In genomic region chr7:75171219-75171810, GRCh38 we compare ENCODE assay signal across 8 cellular contexts.
A peak's percentile ranks its signal among the peaks of the same experiment; 100 is the strongest.
DNase-seq lines count a peak whose midpoint lies in the region; ATAC-seq, FAIRE-seq and TF ChIP-seq lines count a peak whose summit lies in the region.
"Not testable (repeated sequence)": the region's sequence is repeated elsewhere in the genome, so short reads cannot be mapped to it uniquely, and the experiment has no call there.

No MANE protein-coding gene starts in this region.

- RAD21 ChIA-PET in HCT116 (lab: Charles Lee; ENCODE audit: low non-redundant PET in 1 of 2, low total read pairs in 2 of 2, uncharacterized antibody in 2 of 2, unreplicated experiment in 2 of 2), result not testable (repeated sequence)

- H3K9me3 ChIP-seq in A549; HCT116 (ENCODE audit: control insufficient read depth in 1 of 2, insufficient read depth in 1 of 2, low read depth in 1 of 2, low read length in 2 of 2); HepG2 (ENCODE audit: low read length): not testable (repeated sequence)

- TF ChIP-seq EP300 in A549 (IDR thresholded peaks at IDR 0.05); HepG2 (IDR thresholded peaks at IDR 0.05; ENCODE audit: low read depth in 2 of 2, low read length in 2 of 2); HepG2 (CRISPR knock-in tag; IDR thresholded peaks at IDR 0.05; ENCODE audit: borderline replicate concordance): not testable (repeated sequence)

- not testable (repeated sequence) for H4K20me1 ChIP-seq in HCT116 (ENCODE audit: insufficient read depth); HepG2 (ENCODE audit: insufficient read depth, low read length)

- not testable (repeated sequence) for H3K36me3 ChIP-seq in HCT116 (ENCODE audit: control insufficient read depth in 1 of 2, insufficient read depth in 2 of 2, low read length in 2 of 2); HepG2 (replicated peaks in 1 of 2; ENCODE audit: control insufficient read depth in 1 of 2, insufficient read depth in 2 of 2, low read length in 2 of 2)

- POLR2A ChIA-PET in A549 (lab: Yijun Ruan, JAX); HCT116 (lab: Charles Lee); activated B cell treated with CpG ODN at 0.5 μM for 24 hours (lab: Charles Lee); HepG2 (lab: Yijun Ruan, JAX): not testable (repeated sequence)

- in situ Hi-C loops in HepG2 (cut with HindIII; ENCODE audit: extremely low pct_ligation_motif_present, low pct_unique_long_range_greater_than_20kb), result not testable (repeated sequence)

- not testable (repeated sequence) for H3K4me1 Mint-ChIP-seq in activated B cell treated with CpG ODN at 0.5 μM for 24 hours

- BruUV-seq in HCT116 (replicated peaks; lab: Mats Ljungman, UMichigan); HepG2 (replicated peaks; lab: Mats Ljungman, UMichigan): not testable (repeated sequence)

- H3K4me3 Mint-ChIP-seq in activated B cell treated with CpG ODN at 0.5 μM for 24 hours, result not testable (repeated sequence)

- TF ChIP-seq RAD21 in A549 (conservative IDR thresholded peaks at IDR 0.05 in 1 of 2, IDR thresholded peaks at IDR 0.05 in 1 of 2); HCT116 (IDR thresholded peaks at IDR 0.05; ENCODE audit: low read depth); HepG2 (CRISPR knock-in tag; IDR thresholded peaks at IDR 0.05): not testable (repeated sequence)

- H3K27ac Mint-ChIP-seq in activated B cell treated with CpG ODN at 0.5 μM for 24 hours, result not testable (repeated sequence)

- H3K79me2 ChIP-seq in HCT116 (ENCODE audit: insufficient read depth, low read length); HepG2 (ENCODE audit: insufficient read depth, low read length): not testable (repeated sequence)

- not testable (repeated sequence) for H3K27me3 Mint-ChIP-seq in activated B cell treated with CpG ODN at 0.5 μM for 24 hours

- no CpG with 5 or more reads among the region's 5 CpGs for WGBS in A549 (ENCODE audit: missing lambda C conversion rate)
- WGBS in HepG2 (ENCODE audit: low lambda C conversion rate), result no CpG with 5 or more reads among the region's 5 CpGs

- H3K4me3 ChIP-seq in A549; HCT116 (replicated peaks in 1 of 2; ENCODE audit: low read depth in 1 of 2, low read length in 2 of 2); HepG2 (replicated peaks in 1 of 3; ENCODE audit: insufficient read depth in 1 of 3, low read depth in 2 of 3, low read length in 3 of 3): not testable (repeated sequence)

- not testable (repeated sequence) for H3K27me3 ChIP-seq in HCT116 (ENCODE audit: insufficient read depth, low read length); HepG2 (ENCODE audit: control insufficient read depth in 1 of 2, insufficient read depth in 2 of 2, low read length in 2 of 2)

- H3K27ac ChIP-seq in A549; HCT116 (ENCODE audit: low read depth, low read length); HepG2 (ENCODE audit: extremely low read length, insufficient read depth, low read length): not testable (repeated sequence)

- H3K4me2 ChIP-seq in A549; HCT116 (ENCODE audit: low read length); HepG2 (ENCODE audit: low read depth, low read length): not testable (repeated sequence)

- H3K9ac ChIP-seq in HCT116 (ENCODE audit: low read length); HepG2 (ENCODE audit: insufficient read depth, low read depth, low read length): not testable (repeated sequence)

- H3K9me3 Mint-ChIP-seq in activated B cell treated with CpG ODN at 0.5 μM for 24 hours, result not testable (repeated sequence)

- intact Hi-C loops in HCT116 (cut with micrococcal nuclease); activated B cell treated with CpG ODN at 0.5 μM for 24 hours (cut with micrococcal nuclease); HepG2 (cut with micrococcal nuclease; ENCODE audit: unreplicated experiment): not testable (repeated sequence)

- not testable (repeated sequence) for H3K36me3 Mint-ChIP-seq in activated B cell treated with CpG ODN at 0.5 μM for 24 hours (ENCODE audit: low read depth)

- H3K9me2 ChIP-seq in HCT116 (ENCODE audit: insufficient read depth), result not testable (repeated sequence)

- not testable (repeated sequence) for TF ChIP-seq POLR2A in A549 (IDR thresholded peaks at IDR 0.05; ENCODE audit: low read length); HCT116 (IDR thresholded peaks at IDR 0.05; ENCODE audit: borderline replicate concordance, extremely low read depth, insufficient read depth, insufficient read length); HepG2 (IDR thresholded peaks at IDR 0.05; ENCODE audit: insufficient read depth in 1 of 2, low read depth in 2 of 2, low read length in 2 of 2)

- not testable (repeated sequence) for H3K4me1 ChIP-seq in A549; HCT116 (ENCODE audit: control insufficient read depth in 1 of 2, insufficient read depth in 2 of 2, low read length in 2 of 2); HepG2 (ENCODE audit: insufficient read depth, low read length)

- peak; percentile 54 to 65; a peak in 5 of 6 replicates for ATAC-seq in A549
- peak; percentile 47 for ATAC-seq in GM19023 (IDR thresholded peaks at IDR 0.05; ENCODE audit: unreplicated experiment)
- ATAC-seq in GM21367 (IDR thresholded peaks at IDR 0.05; ENCODE audit: unreplicated experiment), result peak; percentile 26
- peak; percentile 44; the same call in 1 of the 2 replicates for ATAC-seq in HCT116
- ATAC-seq in HG02973 (IDR thresholded peaks at IDR 0.05; ENCODE audit: unreplicated experiment), result peak; percentile 60
- ATAC-seq in HG03342 (IDR thresholded peaks at IDR 0.05; ENCODE audit: unreplicated experiment), result peak; percentile 44
- ATAC-seq in activated B cell treated with CpG ODN at 0.5 μM for 24 hours (ENCODE audit: low read depth), result peak; percentile 33
- ATAC-seq in HepG2, result peak; percentile 60

- not testable (repeated sequence) for DNase-seq in A549 (ENCODE audit: low read depth in 1 of 2, low spot score in 1 of 2); HCT116 (ENCODE audit: low read depth, low spot score); activated B cell treated with CpG ODN at 0.5 μM for 24 hours; HepG2 (ENCODE audit: low spot score)

- CTCF ChIA-PET in A549 (lab: Yijun Ruan, JAX); HCT116 (lab: Charles Lee); activated B cell treated with CpG ODN at 0.5 μM for 24 hours (lab: Charles Lee); HepG2 (lab: Yijun Ruan, JAX; ENCODE audit: low intra/inter-chr PET ratio, low total read pairs): not testable (repeated sequence)

- not testable (repeated sequence) for FAIRE-seq in A549 (lab: Jason Lieb, UNC); HepG2 (lab: Jason Lieb, UNC)

- not testable (repeated sequence) for H2AFZ ChIP-seq in HCT116 (ENCODE audit: low read depth, low read length, poor library complexity, severe bottlenecking); HepG2 (ENCODE audit: low read length)

- TF ChIP-seq CTCF in A549 (IDR thresholded peaks at IDR 0.05); HCT116 (IDR thresholded peaks at IDR 0.05 in 2 of 3, conservative IDR thresholded peaks at IDR 0.05 in 1 of 3; ENCODE audit: borderline replicate concordance in 1 of 3, insufficient read depth in 1 of 3, low read depth in 2 of 3, low read length in 2 of 3); activated B cell treated with CpG ODN at 0.5 μM for 24 hours (IDR thresholded peaks at IDR 0.05); HepG2 (CRISPR knock-in tag; IDR thresholded peaks at IDR 0.05): not testable (repeated sequence)
